11 cellular contexts compared by ENCODE assay signal in the genomic region with DNA sequence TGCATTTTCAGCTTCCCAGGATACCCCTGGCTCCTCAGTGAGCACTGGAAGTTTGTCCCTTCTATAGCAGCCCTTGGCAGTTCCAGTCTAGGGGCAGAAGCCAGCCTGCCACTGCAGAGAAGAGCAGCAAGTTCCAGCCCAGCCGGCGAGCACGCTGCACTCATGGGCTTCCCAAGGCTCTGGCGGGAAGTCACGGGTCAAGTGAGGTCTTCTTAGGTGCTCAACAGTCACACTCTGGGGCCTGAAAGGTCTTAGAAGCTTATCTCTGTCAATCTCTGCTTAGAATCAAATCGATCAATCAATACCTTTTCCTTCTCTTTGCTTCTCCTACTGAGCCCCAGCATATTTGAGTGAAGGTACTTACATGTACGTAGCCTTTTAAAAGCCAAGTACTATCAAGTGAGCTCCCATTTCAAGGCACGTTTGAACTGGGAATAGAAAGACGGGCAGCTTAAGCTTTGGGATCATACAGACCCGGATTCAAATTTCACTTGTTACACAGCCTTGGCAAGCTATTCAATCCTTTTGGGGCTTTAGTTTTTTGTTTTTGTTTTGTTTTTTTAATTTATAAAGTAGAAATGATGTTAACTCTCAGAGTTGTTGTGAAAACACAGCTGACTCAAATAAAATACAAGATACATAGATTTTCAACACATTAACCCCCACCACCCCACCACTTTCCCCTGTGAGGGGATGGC.
DNase-seq lines count a peak whose midpoint lies in the region; ATAC-seq and TF ChIP-seq lines count a peak whose summit lies in the region.
"Had no signal": no experiment of that assay in that cellular context is flagged by ENCODE, and none has a peak within 500 bp of the region (broad histone marks: within the 10 kb centered on the region; RNA-seq: fewer than 3 reads in every experiment).

No MANE protein-coding gene starts in this region.

- H3K27me3 Mint-ChIP-seq in CD8-positive, alpha-beta T cell (ENCODE audit: low read depth) = no peaks in the 10 kb centered on the region

- no peak for TF ChIP-seq CTCF in CD8-positive, alpha-beta T cell (IDR thresholded peaks at IDR 0.05)
- TF ChIP-seq CTCF in RWPE1 (conservative IDR thresholded peaks at IDR 0.05; ENCODE audit: low read depth) (no peak), esophagus muscularis mucosa (IDR thresholded peaks at IDR 0.05) (no peak), osteoblast (IDR thresholded peaks at IDR 0.05; ENCODE audit: extremely low read depth, low read depth, low read length) (no peak)

- H3K9me3 Mint-ChIP-seq in CD8-positive, alpha-beta T cell = no peaks in the 10 kb centered on the region
- H3K9me3 Mint-ChIP-seq: neural crest cell, WTC11 had no signal

- no peak for DNase-seq in CD8-positive, alpha-beta T cell
- DNase-seq in RWPE1 (ENCODE audit: low spot score) = no peak
- no peak for DNase-seq in esophagus muscularis mucosa (ENCODE audit: extremely low spot score)
- no peak for DNase-seq in osteoblast (ENCODE audit: insufficient read length, low spot score, missing footprints)
- no peak for DNase-seq in stimulated activated naive CD4-positive, alpha-beta T cell treated with Interleukin-2 at 50 U/mL for 16 hours (lab: John Stamatoyannopoulos, UW)
- no peak for DNase-seq in effector CD8-positive, alpha-beta T cell (lab: John Stamatoyannopoulos, UW)
- DNase-seq in retina = no peak
- no peak for DNase-seq in stimulated activated CD4-positive, alpha-beta T cell treated with anti-CD3 and anti-CD28 coated beads, Interleukin-4, amount 100 ng/mL, for 4 hours
- DNase-seq: heart right ventricle had no signal

- no peak overlapping the region for H3K4me3 Mint-ChIP-seq in CD8-positive, alpha-beta T cell
- H3K4me3 Mint-ChIP-seq: neural crest cell, WTC11 had no signal

- no peak overlapping the region for H2AFZ ChIP-seq in osteoblast (ENCODE audit: low read length)

- intact Hi-C loops in CD8-positive, alpha-beta T cell (cut with DNase I, micrococcal nuclease) = no loop called here
- intact Hi-C loops in esophagus muscularis mucosa (cut with DNase I) = no loop called here

- H3K36me3 ChIP-seq in CD8-positive, alpha-beta T cell (ENCODE audit: insufficient read depth, low read length) = peaks cover 34% of the 10 kb centered on the region
- peaks cover 10 to 80% (median 49%) of the 10 kb centered on the region in 4 donors for H3K36me3 ChIP-seq in esophagus muscularis mucosa
- H3K36me3 ChIP-seq in osteoblast (ENCODE audit: insufficient read depth, low read length) = peaks cover 89% of the 10 kb centered on the region

- peaks cover 96% of the 10 kb centered on the region for H3K79me2 ChIP-seq in osteoblast (ENCODE audit: insufficient read depth, low read length)

- H3K27ac ChIP-seq in CD8-positive, alpha-beta T cell (ENCODE audit: low read depth, low read length) = no peak overlapping the region
- peak overlapping the region; percentile 85 for H3K27ac ChIP-seq in RWPE1
- peak overlapping the region; percentile 10 to 96 (median 76) for H3K27ac ChIP-seq in esophagus muscularis mucosa (replicated peaks in 1 of 4)
- peak overlapping the region; percentile 99 for H3K27ac ChIP-seq in osteoblast (ENCODE audit: low read depth, low read length)

- no peak overlapping the region for H3K4me3 ChIP-seq in CD8-positive, alpha-beta T cell (ENCODE audit: low read depth, low read length)
- H3K4me3 ChIP-seq in esophagus muscularis mucosa = no peak overlapping the region
- no peak overlapping the region for H3K4me3 ChIP-seq in osteoblast (ENCODE audit: insufficient read depth, low read length)
- H3K4me3 ChIP-seq: heart right ventricle had no signal

- no peaks in the 10 kb centered on the region for H3K9me3 ChIP-seq in CD8-positive, alpha-beta T cell (ENCODE audit: low read length)
- no peaks in the 10 kb centered on the region for H3K9me3 ChIP-seq in esophagus muscularis mucosa
- no peaks in the 10 kb centered on the region for H3K9me3 ChIP-seq in osteoblast (ENCODE audit: low read depth, low read length)
- H3K9me3 ChIP-seq: heart right ventricle had no signal

- peaks cover 80% of the 10 kb centered on the region for H3K36me3 Mint-ChIP-seq in CD8-positive, alpha-beta T cell

- peak overlapping the region; percentile 66 for H3K4me2 ChIP-seq in osteoblast (ENCODE audit: insufficient read depth, low read length)

- H3K4me1 Mint-ChIP-seq in CD8-positive, alpha-beta T cell (ENCODE audit: low read depth) = peaks cover 36% of the 10 kb centered on the region

- peak overlapping the region; percentile 22 for H3K27ac Mint-ChIP-seq in CD8-positive, alpha-beta T cell

- TF ChIP-seq EP300 in esophagus muscularis mucosa (IDR thresholded peaks at IDR 0.05) = no peak

- WGBS in esophagus muscularis mucosa = 84% methylated on average over 10 of the region's 10 CpGs

- CTCF ChIA-PET in CD8-positive, alpha-beta T cell (lab: Charles Lee) = interaction anchor here (0.9 to 2.4 kb wide), 3 partner anchors 10 to 18 kb away, joined by 3 to 18 read pairs (median 4); no protein-coding TSS in a partner anchor
- CTCF ChIA-PET in RWPE1 (lab: Yijun Ruan, JAX) = no interaction called here

- H3K27me3 ChIP-seq in CD8-positive, alpha-beta T cell (ENCODE audit: insufficient read depth, low read length) = no peaks in the 10 kb centered on the region
- H3K27me3 ChIP-seq in esophagus muscularis mucosa (no peaks in the 10 kb centered on the region), osteoblast (ENCODE audit: insufficient read depth, low read length) (no peaks in the 10 kb centered on the region)
- H3K27me3 ChIP-seq: heart right ventricle had no signal

- TF ChIP-seq POLR2A in esophagus muscularis mucosa (IDR thresholded peaks at IDR 0.05; ENCODE audit: low read depth) = no peak

- H4K20me1 ChIP-seq in osteoblast (ENCODE audit: insufficient read depth, low read length) = peaks cover 70% of the 10 kb centered on the region

- ATAC-seq in CD8-positive, alpha-beta T cell = no peak
- ATAC-seq: WTC11 had no signal

- no peaks in the 10 kb centered on the region for H3K4me1 ChIP-seq in CD8-positive, alpha-beta T cell (ENCODE audit: insufficient read depth, low read length)
- peaks cover 53 to 89% (median 84%) of the 10 kb centered on the region in 4 donors for H3K4me1 ChIP-seq in esophagus muscularis mucosa
- peaks cover 87% of the 10 kb centered on the region for H3K4me1 ChIP-seq in osteoblast (ENCODE audit: insufficient read depth, low read length)

- POLR2A ChIA-PET in CD8-positive, alpha-beta T cell (lab: Charles Lee) = no interaction called here
- POLR2A ChIA-PET in RWPE1 (lab: Yijun Ruan, JAX; ENCODE audit: low non-redundant PET) = no interaction called here
